In genomic region chr22:44325718-44326548, GRCh38 we compare ENCODE assay signal across 8 cellular contexts. TPM values are rescaled to one million over a fixed set of nuclear protein-coding genes. Genes with fewer than 3 reads are reported as not detected.
DNase-seq lines count a peak whose midpoint lies in the region; ATAC-seq, FAIRE-seq and TF ChIP-seq lines count a peak whose summit lies in the region.

No MANE protein-coding gene starts in this region.

- H3F3A ChIP-seq in MM.1S (ENCODE audit: insufficient read depth, low read length): peaks cover 16% of the 10 kb centered on the region

- H3K4me1 Mint-ChIP-seq in effector memory CD8-positive, alpha-beta T cell (ENCODE audit: low read depth in 2 of 2): peaks cover 10 to 19% of the 10 kb centered on the region in 2 donors
- H3K4me1 Mint-ChIP-seq in nephron: peaks cover 32% of the 10 kb centered on the region

- H3K4me3 ChIP-seq in BLaER1 (peak overlapping the region; percentile 58), MM.1S (ENCODE audit: low read length) (peak overlapping the region; percentile 47)

- peaks cover 58 to 75% of the 10 kb centered on the region in 2 donors for H3K27me3 Mint-ChIP-seq in effector memory CD8-positive, alpha-beta T cell
- H3K27me3 Mint-ChIP-seq in nephron (ENCODE audit: low read depth): peaks cover 62% of the 10 kb centered on the region

- no peaks in the 10 kb centered on the region for H3K36me3 ChIP-seq in BLaER1
- no peaks in the 10 kb centered on the region for H3K36me3 ChIP-seq in MM.1S (replicated peaks; ENCODE audit: insufficient read depth, low read length)

- H3K9me3 ChIP-seq in BLaER1: no peaks in the 10 kb centered on the region
- H3K9me3 ChIP-seq in MM.1S (replicated peaks; ENCODE audit: insufficient read depth, low read length): no peaks in the 10 kb centered on the region

- no peak for ATAC-seq in effector memory CD8-positive, alpha-beta T cell (replicated peaks)

- DNase-seq in MM.1S: no peak
- no peak for DNase-seq in effector memory CD8-positive, alpha-beta T cell
- DNase-seq in frontal cortex (ENCODE audit: low spot score in 2 of 2): no peak
- DNase-seq in NCI-H69 (lab: John Stamatoyannopoulos, UW): no peak
- no peak for DNase-seq in HTR-8/SVneo (ENCODE audit: insufficient read length, low spot score)
- DNase-seq in GM19238 (ENCODE audit: insufficient read length, low spot score): no peak

- H3K4me1 ChIP-seq in BLaER1: peaks cover 40% of the 10 kb centered on the region
- peaks cover 22% of the 10 kb centered on the region for H3K4me1 ChIP-seq in MM.1S (ENCODE audit: low read length)

- FAIRE-seq in frontal cortex (lab: Jason Lieb, UNC): no peak
- no peak for FAIRE-seq in HTR-8/SVneo (lab: Jason Lieb, UNC)

- H3K9ac ChIP-seq in BLaER1 (peak overlapping the region; percentile 23; the same call in 1 of the 2 replicates), MM.1S (ENCODE audit: low read length) (no peak overlapping the region)

- peak overlapping the region; percentile 69 to 75 for H3K4me3 Mint-ChIP-seq in effector memory CD8-positive, alpha-beta T cell
- H3K4me3 Mint-ChIP-seq in nephron: peak overlapping the region; percentile 57 to 68 (median 61)

- H3K27ac ChIP-seq in BLaER1 (no peak overlapping the region), MM.1S (ENCODE audit: low read length) (no peak overlapping the region)

- H3K27ac Mint-ChIP-seq in effector memory CD8-positive, alpha-beta T cell: peak overlapping the region; percentile 5 to 63
- H3K27ac Mint-ChIP-seq in nephron: peak overlapping the region; percentile 8 to 64 (median 38)

- H2AFZ ChIP-seq in MM.1S (ENCODE audit: low read length): no peak overlapping the region

- peaks cover 0 to 8% of the 10 kb centered on the region in 2 donors for H3K9me3 Mint-ChIP-seq in effector memory CD8-positive, alpha-beta T cell
- no peaks in the 10 kb centered on the region for H3K9me3 Mint-ChIP-seq in nephron

- H3K4me2 ChIP-seq in BLaER1: peak overlapping the region; percentile 77
- peak overlapping the region; percentile 65 for H3K4me2 ChIP-seq in MM.1S (ENCODE audit: low read depth, low read length)

- no peaks in the 10 kb centered on the region for H3K9me2 ChIP-seq in MM.1S (replicated peaks; ENCODE audit: insufficient read depth, low read length)

- H3K27me3 ChIP-seq in BLaER1 (peaks cover 73% of the 10 kb centered on the region), MM.1S (replicated peaks; ENCODE audit: insufficient read depth, low read length) (peaks cover 81% of the 10 kb centered on the region)

- H4K20me1 ChIP-seq in BLaER1 (peaks cover 30% of the 10 kb centered on the region), MM.1S (ENCODE audit: insufficient read depth, low read length) (no peaks in the 10 kb centered on the region)

- peaks cover 2% of the 10 kb centered on the region for H3K36me3 Mint-ChIP-seq in effector memory CD8-positive, alpha-beta T cell (ENCODE audit: insufficient read depth)
- H3K36me3 Mint-ChIP-seq in nephron (ENCODE audit: low read depth): no peaks in the 10 kb centered on the region

- TF ChIP-seq CTCF in MM.1S (IDR thresholded peaks at IDR 0.05; ENCODE audit: low read length) (no peak), nephron (IDR thresholded peaks at IDR 0.05; ENCODE audit: unreplicated experiment in 3 of 3) (peak in 1 of 3 experiments; percentile 17)

- H3K79me2 ChIP-seq in MM.1S (ENCODE audit: low read length): no peaks in the 10 kb centered on the region

RNA-seq across cellular contexts. Expression of gene SHISAL1, which starts 13.2 kb away (rescaled TPM):
- 20.8 TPM for total RNA-seq in frontal cortex
